In genomic region chr7:124179641-124180040, GRCh38 we compare ENCODE assay signal across 5 cellular contexts.
"Had no signal": no experiment of that assay in that cellular context is flagged by ENCODE, and none has a peak within 500 bp of the region (broad histone marks: within the 10 kb centered on the region; RNA-seq: fewer than 3 reads in every experiment).

No MANE protein-coding gene starts in this region.

- H2AFZ ChIP-seq: GM23248 had no signal

- H3K27ac ChIP-seq: GM23248, HL-60 had no signal

- H3K9ac ChIP-seq: GM23248 had no signal

- DNase-seq: GM23248, H9, HCEC 1CT, KG1 had no signal

- H3K4me3 ChIP-seq: GM23248 had no signal
